26 cellular contexts compared by ENCODE assay signal in genomic region chr2:2024751-2025481, GRCh38.
DNase-seq lines count a peak whose midpoint lies in the region; ATAC-seq, FAIRE-seq and TF ChIP-seq lines count a peak whose summit lies in the region.
"Had no signal": no experiment of that assay in that cellular context is flagged by ENCODE, and none has a peak within 500 bp of the region (broad histone marks: within the 10 kb centered on the region; RNA-seq: fewer than 3 reads in every experiment).

No MANE protein-coding gene starts in this region.

- H3K4me3 ChIP-seq in colonic mucosa: no peak overlapping the region
- H3K4me3 ChIP-seq in small intestine (ENCODE audit: low read depth in 1 of 2, low read length in 2 of 2): no peak overlapping the region
- H3K4me3 ChIP-seq: BLaER1, Peyer's patch had no signal

- WGBS in small intestine, 3 donors: 72 to 82% (median 79%) methylated on average over 13 of the region's 13 CpGs

- H3K9ac ChIP-seq in colonic mucosa (ENCODE audit: low read depth in 2 of 2, low read length in 2 of 2): no peak overlapping the region
- H3K9ac ChIP-seq: BLaER1, KMS-11 had no signal

- no peaks in the 10 kb centered on the region for H3K36me3 Mint-ChIP-seq in activated naive CD4-positive, alpha-beta T cell treated with anti-CD3 and anti-CD28 coated beads for 36 hours (ENCODE audit: low read depth)
- H3K36me3 Mint-ChIP-seq: CD8-positive, alpha-beta memory T cell had no signal

- no peak for TF ChIP-seq CTCF in colonic mucosa (IDR thresholded peaks at IDR 0.05)

- DNase-seq in NCI-H510A treated with DMSO at 0.1 percent for 48 hours (lab: John Stamatoyannopoulos, UW) (peak; percentile 28), NCI-H510A (lab: John Stamatoyannopoulos, UW) (no peak), colonic mucosa (peak; percentile 1), left ventricle myocardium superior (no peak), small intestine (peak; percentile 10), middle frontal gyrus (ENCODE audit: extremely low spot score, low spot score) (no peak)
- DNase-seq in activated CD8-positive, alpha-beta memory T cell treated with anti-CD3 and anti-CD28 coated beads, Interleukin-2, amount 50 U/mL, for 4 hours: no peak
- DNase-seq in activated naive CD4-positive, alpha-beta T cell treated with anti-CD3 and anti-CD28 coated beads for 36 hours: no peak
- DNase-seq: ACHN; Calu3; CD8-positive, alpha-beta memory T cell; DMS153; GOT3; IMR-90; NCI-H1092 treated with DMSO at 0.1 percent for 48 hours; NCI-H1436 treated with DMSO at 0.1 percent for 48 hours; NCI-H2029; NCI-H226; NCI-H524 treated with DMSO at 0.1 percent for 48 hours; NCI-H82; Peyer's patch had no signal

- intact Hi-C loops in colonic mucosa (cut with DNase I) (no loop called here), left ventricle myocardium superior (cut with micrococcal nuclease) (no loop called here)
- intact Hi-C loops in activated naive CD4-positive, alpha-beta T cell treated with anti-CD3 and anti-CD28 coated beads for 36 hours (cut with micrococcal nuclease): no loop called here

- H3K27ac ChIP-seq in colonic mucosa: no peak overlapping the region
- no peak overlapping the region for H3K27ac ChIP-seq in small intestine (ENCODE audit: low read depth in 1 of 2, low read length in 1 of 2)
- H3K27ac ChIP-seq: 22Rv1, BLaER1, KMS-11, Peyer's patch had no signal

- no peaks in the 10 kb centered on the region for H3K9me3 ChIP-seq in colonic mucosa
- no peaks in the 10 kb centered on the region for H3K9me3 ChIP-seq in small intestine (ENCODE audit: control insufficient read depth, low read depth)

- no peak for FAIRE-seq in small intestine (lab: Jason Lieb, UNC)
- FAIRE-seq: GM12891 had no signal

- no peaks in the 10 kb centered on the region for H3K9me3 Mint-ChIP-seq in activated naive CD4-positive, alpha-beta T cell treated with anti-CD3 and anti-CD28 coated beads for 36 hours

- no peaks in the 10 kb centered on the region for H3K36me3 ChIP-seq in colonic mucosa
- no peaks in the 10 kb centered on the region for H3K36me3 ChIP-seq in small intestine (ENCODE audit: control insufficient read depth in 2 of 2, insufficient read depth in 2 of 2, low read length in 2 of 2)
- H3K36me3 ChIP-seq: BLaER1, Peyer's patch had no signal

- no peaks in the 10 kb centered on the region for H3K4me1 ChIP-seq in colonic mucosa
- peaks cover 0 to 2% of the 10 kb centered on the region in 2 donors for H3K4me1 ChIP-seq in small intestine (ENCODE audit: control insufficient read depth in 2 of 2, insufficient read depth in 1 of 2, low read depth in 1 of 2, low read length in 1 of 2)
- H3K4me1 ChIP-seq: Peyer's patch had no signal

- no peaks in the 10 kb centered on the region for H3K27me3 ChIP-seq in colonic mucosa
- H3K27me3 ChIP-seq in small intestine (ENCODE audit: control insufficient read depth in 2 of 2, insufficient read depth in 2 of 2, low read length in 2 of 2): no peaks in the 10 kb centered on the region
- H3K27me3 ChIP-seq: BLaER1, Peyer's patch had no signal

- H3K4me3 Mint-ChIP-seq in activated naive CD4-positive, alpha-beta T cell treated with anti-CD3 and anti-CD28 coated beads for 36 hours: no peak overlapping the region
- H3K4me3 Mint-ChIP-seq: CD8-positive, alpha-beta memory T cell had no signal

- H3K27ac Mint-ChIP-seq in activated naive CD4-positive, alpha-beta T cell treated with anti-CD3 and anti-CD28 coated beads for 36 hours: no peak overlapping the region
- H3K27ac Mint-ChIP-seq: CD8-positive, alpha-beta memory T cell had no signal

- ATAC-seq in left ventricle myocardium superior: peak; percentile 64
- ATAC-seq: HCT116 had no signal

- no peaks in the 10 kb centered on the region for H3K27me3 Mint-ChIP-seq in activated naive CD4-positive, alpha-beta T cell treated with anti-CD3 and anti-CD28 coated beads for 36 hours (ENCODE audit: low read depth)
- H3K27me3 Mint-ChIP-seq: CD8-positive, alpha-beta memory T cell had no signal

- no peaks in the 10 kb centered on the region for H3K4me1 Mint-ChIP-seq in activated naive CD4-positive, alpha-beta T cell treated with anti-CD3 and anti-CD28 coated beads for 36 hours (ENCODE audit: low read depth)
- H3K4me1 Mint-ChIP-seq: CD8-positive, alpha-beta memory T cell had no signal

- CTCF ChIA-PET in activated naive CD4-positive, alpha-beta T cell treated with anti-CD3 and anti-CD28 coated beads for 36 hours (lab: Charles Lee): no interaction called here

Comparison
In these comparisons a context has a peak if more than half of its experiments do, and no peak if none do; other contexts are left out.
1. DNase-seq: peak in NCI-H510A treated with DMSO at 0.1 percent for 48 hours (single experiment), colonic mucosa (single experiment) and small intestine (single experiment); none in NCI-H510A (single experiment), left ventricle myocardium superior (single experiment), activated CD8-positive, alpha-beta memory T cell treated with anti-CD3 and anti-CD28 coated beads, Interleukin-2, amount 50 U/mL, for 4 hours (single experiment), activated naive CD4-positive, alpha-beta T cell treated with anti-CD3 and anti-CD28 coated beads for 36 hours (single experiment) and middle frontal gyrus (single experiment).